ENCODE assay signal across 9 cellular contexts in genomic region chrX:47513697-47514085, GRCh38. TPM values are rescaled to one million over a fixed set of nuclear protein-coding genes. Genes with fewer than 3 reads are reported as not detected.
DNase-seq lines count a peak whose midpoint lies in the region; ATAC-seq and TF ChIP-seq lines count a peak whose summit lies in the region.
"Had no signal": no experiment of that assay in that cellular context is flagged by ENCODE, and none has a peak within 500 bp of the region (broad histone marks: within the 10 kb centered on the region; RNA-seq: fewer than 3 reads in every experiment).

No MANE protein-coding gene starts in this region.

- DNase-seq in CD1c-positive myeloid dendritic cell (ENCODE audit: extremely low spot score): peak; percentile 60
- no peak for DNase-seq in LNCaP clone FGC (ENCODE audit: low read depth)
- no peak for DNase-seq in chondrocyte (ENCODE audit: low spot score)
- DNase-seq in superior temporal gyrus (ENCODE audit: extremely low spot score): no peak
- no peak for DNase-seq in activated CD8-positive, alpha-beta memory T cell treated with anti-CD3 and anti-CD28 coated beads, Interleukin-2, amount 50 U/mL, for 4 hours
- DNase-seq: NCI-H774 had no signal

- H3K4me3 Mint-ChIP-seq in chondrocyte (ENCODE audit: unreplicated experiment) (peak overlapping the region; percentile 74), nephron (peak overlapping the region; percentile 81 to 89 (median 83))

- H3K36me3 Mint-ChIP-seq in chondrocyte (ENCODE audit: low read depth): no peaks in the 10 kb centered on the region
- no peaks in the 10 kb centered on the region for H3K36me3 Mint-ChIP-seq in nephron (ENCODE audit: low read depth)

- H3K27me3 Mint-ChIP-seq in chondrocyte (ENCODE audit: low read depth) (no peaks in the 10 kb centered on the region), nephron (ENCODE audit: low read depth) (no peaks in the 10 kb centered on the region)

- H3K4me3 ChIP-seq in LNCaP clone FGC (ENCODE audit: low read depth, low read length): peak overlapping the region; percentile 26; the same call in 1 of the 2 replicates

- H3K4me1 Mint-ChIP-seq in chondrocyte (ENCODE audit: low read depth) (peaks cover 15% of the 10 kb centered on the region), nephron (peaks cover 4% of the 10 kb centered on the region)

- TF ChIP-seq CTCF in LNCaP clone FGC (IDR thresholded peaks at IDR 0.05; ENCODE audit: control insufficient read depth, extremely low read depth, insufficient read depth) (no peak), chondrocyte (IDR thresholded peaks at IDR 0.05) (no peak), nephron (IDR thresholded peaks at IDR 0.05; ENCODE audit: unreplicated experiment in 3 of 3) (no peak)

- H3K27ac Mint-ChIP-seq in chondrocyte (ENCODE audit: unreplicated experiment) (no peak overlapping the region), nephron (peak overlapping the region in 1 of 3 experiments; percentile 5)

- ATAC-seq in HG03439 (IDR thresholded peaks at IDR 0.05; ENCODE audit: unreplicated experiment) (no peak), GM21360 (IDR thresholded peaks at IDR 0.05; ENCODE audit: unreplicated experiment) (no peak)

- H3K9me3 Mint-ChIP-seq in chondrocyte (ENCODE audit: low read depth) (peaks cover 9% of the 10 kb centered on the region), nephron (peaks cover 13% of the 10 kb centered on the region)

RNA-seq across cellular contexts. Expression of gene ZNF41, which starts 30.7 kb away (rescaled TPM):
- 4.9 to 6.8 TPM (median 6.8 TPM) in 3 replicates for total RNA-seq in chondrocyte

RNA-seq across cellular contexts. Expression of gene ARAF, which starts 47.3 kb away (rescaled TPM):
- 53.6 to 67.8 TPM (median 61.9 TPM) in 3 replicates for total RNA-seq in chondrocyte
